In the genomic region with DNA sequence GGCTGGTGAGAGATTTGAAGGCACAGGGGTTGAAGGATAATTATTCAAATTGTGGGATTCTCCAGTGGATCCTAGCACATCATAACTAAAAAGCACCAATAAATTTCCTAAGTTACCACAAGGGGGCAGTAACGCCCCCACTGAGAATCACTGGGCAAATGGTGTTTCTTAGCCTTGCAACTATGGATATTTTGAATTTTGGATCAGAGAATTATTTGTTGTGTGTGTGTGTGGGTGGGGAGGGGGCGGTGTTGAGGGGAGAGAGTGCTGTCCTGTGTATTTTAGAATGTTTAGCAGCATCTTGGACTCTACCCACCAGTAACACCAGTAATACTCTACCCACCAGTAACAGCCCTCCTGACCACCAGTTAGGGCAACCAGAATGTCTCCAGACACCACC, we compare ENCODE assay signal across 1 cellular context.
TF ChIP-seq lines count a peak whose summit lies in the region.

No MANE protein-coding gene starts in this region.

TF ChIP-seq in GM23338, 12 proteins besides CTCF, POLR2A, EP300 and RAD21 (continued from another document):
- TF ChIP-seq, protein P1, sequence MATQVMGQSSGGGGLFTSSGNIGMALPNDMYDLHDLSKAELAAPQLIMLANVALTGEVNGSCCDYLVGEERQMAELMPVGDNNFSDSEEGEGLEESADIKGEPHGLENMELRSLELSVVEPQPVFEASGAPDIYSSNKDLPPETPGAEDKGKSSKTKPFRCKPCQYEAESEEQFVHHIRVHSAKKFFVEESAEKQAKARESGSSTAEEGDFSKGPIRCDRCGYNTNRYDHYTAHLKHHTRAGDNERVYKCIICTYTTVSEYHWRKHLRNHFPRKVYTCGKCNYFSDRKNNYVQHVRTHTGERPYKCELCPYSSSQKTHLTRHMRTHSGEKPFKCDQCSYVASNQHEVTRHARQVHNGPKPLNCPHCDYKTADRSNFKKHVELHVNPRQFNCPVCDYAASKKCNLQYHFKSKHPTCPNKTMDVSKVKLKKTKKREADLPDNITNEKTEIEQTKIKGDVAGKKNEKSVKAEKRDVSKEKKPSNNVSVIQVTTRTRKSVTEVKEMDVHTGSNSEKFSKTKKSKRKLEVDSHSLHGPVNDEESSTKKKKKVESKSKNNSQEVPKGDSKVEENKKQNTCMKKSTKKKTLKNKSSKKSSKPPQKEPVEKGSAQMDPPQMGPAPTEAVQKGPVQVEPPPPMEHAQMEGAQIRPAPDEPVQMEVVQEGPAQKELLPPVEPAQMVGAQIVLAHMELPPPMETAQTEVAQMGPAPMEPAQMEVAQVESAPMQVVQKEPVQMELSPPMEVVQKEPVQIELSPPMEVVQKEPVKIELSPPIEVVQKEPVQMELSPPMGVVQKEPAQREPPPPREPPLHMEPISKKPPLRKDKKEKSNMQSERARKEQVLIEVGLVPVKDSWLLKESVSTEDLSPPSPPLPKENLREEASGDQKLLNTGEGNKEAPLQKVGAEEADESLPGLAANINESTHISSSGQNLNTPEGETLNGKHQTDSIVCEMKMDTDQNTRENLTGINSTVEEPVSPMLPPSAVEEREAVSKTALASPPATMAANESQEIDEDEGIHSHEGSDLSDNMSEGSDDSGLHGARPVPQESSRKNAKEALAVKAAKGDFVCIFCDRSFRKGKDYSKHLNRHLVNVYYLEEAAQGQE (IDR thresholded peaks at IDR 0.05; ENCODE audit: unreplicated experiment): no peak
- TF ChIP-seq NANOG (IDR thresholded peaks at IDR 0.05; ENCODE audit: borderline replicate concordance) (no peak), JUNB (IDR thresholded peaks at IDR 0.05; ENCODE audit: unreplicated experiment) (no peak), CREB1 (CRISPR knock-in tag; IDR thresholded peaks at IDR 0.05; ENCODE audit: low read depth) (no peak), STAT1 (IDR thresholded peaks at IDR 0.05; ENCODE audit: unreplicated experiment) (no peak), EZH2phosphoT487 (IDR thresholded peaks at IDR 0.05; ENCODE audit: unreplicated experiment) (no peak), ZNF331 (CRISPR knock-in tag; IDR thresholded peaks at IDR 0.05; ENCODE audit: low read depth) (no peak), EZH2 (IDR thresholded peaks at IDR 0.05; ENCODE audit: low read depth, unreplicated experiment) (no peak), ZNF114 (CRISPR knock-in tag; IDR thresholded peaks at IDR 0.05) (no peak), POLR2AphosphoS5 (IDR thresholded peaks at IDR 0.05; ENCODE audit: low read depth) (no peak)
